22 cellular contexts compared by ENCODE assay signal in the genomic region with DNA sequence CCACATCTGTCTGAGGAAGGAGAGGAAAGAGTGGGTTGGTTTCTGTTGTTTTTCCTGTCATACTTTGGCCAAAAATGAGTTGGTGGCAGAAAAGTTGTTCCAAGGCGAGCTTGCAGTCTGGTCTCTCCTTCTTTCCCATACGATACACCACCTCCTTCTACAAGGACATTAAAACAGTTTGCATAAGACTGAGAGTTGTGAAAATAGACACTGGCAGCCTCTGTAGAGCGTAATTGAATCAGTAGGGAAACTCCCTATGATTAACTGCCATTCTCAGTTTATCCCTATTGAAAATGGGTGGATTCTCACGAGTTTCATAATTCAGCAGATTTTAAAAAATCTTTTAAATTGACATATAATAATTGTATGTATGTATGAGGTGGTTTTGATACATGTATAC. TPM values are rescaled to one million over a fixed set of nuclear protein-coding genes. Genes with fewer than 3 reads are reported as not detected.
DNase-seq lines count a peak whose midpoint lies in the region; ATAC-seq and TF ChIP-seq lines count a peak whose summit lies in the region.
"Had no signal": no experiment of that assay in that cellular context is flagged by ENCODE, and none has a peak within 500 bp of the region (broad histone marks: within the 10 kb centered on the region; RNA-seq: fewer than 3 reads in every experiment).

No MANE protein-coding gene starts in this region.

- no peak overlapping the region for H3K4me3 ChIP-seq in GM23338
- H3K4me3 ChIP-seq in neuronal stem cell (ENCODE audit: low read length in 2 of 2), result no peak overlapping the region
- H3K4me3 ChIP-seq in ascending aorta, result no peak overlapping the region
- H3K4me3 ChIP-seq: esophagus muscularis mucosa, stomach had no signal

- no peak overlapping the region for H4K91ac ChIP-seq in neuronal stem cell (ENCODE audit: low read depth, low read length, poor library complexity)

- H2BK120ac ChIP-seq in neuronal stem cell (ENCODE audit: low read depth, low read length), result no peak overlapping the region

- H3K36me3 ChIP-seq in GM23338 (ENCODE audit: insufficient read depth) (no peaks in the 10 kb centered on the region), neuronal stem cell (replicated peaks in 1 of 2; ENCODE audit: control insufficient read depth in 2 of 2, insufficient read depth in 2 of 2, low read length in 2 of 2) (no peaks in the 10 kb centered on the region), ascending aorta (no peaks in the 10 kb centered on the region)
- H3K36me3 ChIP-seq: esophagus muscularis mucosa, stomach had no signal

- no peak overlapping the region for H3K4ac ChIP-seq in neuronal stem cell (ENCODE audit: low read length)

- H3K79me2 ChIP-seq in GM23338 (replicated peaks; ENCODE audit: insufficient read depth), result peaks cover 12% of the 10 kb centered on the region

- H3K4me2 ChIP-seq in GM23338 (no peak overlapping the region), neuronal stem cell (ENCODE audit: insufficient read depth, low read length, poor library complexity, severe bottlenecking) (no peak overlapping the region)

- no peaks in the 10 kb centered on the region for H3K9me2 ChIP-seq in GM23338 (ENCODE audit: insufficient read depth)

- H3K36me3 Mint-ChIP-seq in activated T-cell treated with anti-CD3 and anti-CD28 coated beads, Interleukin-2, amount 50 U/mL, for 72 hours (ENCODE audit: insufficient read depth in 2 of 2), result no peaks in the 10 kb centered on the region
- H3K36me3 Mint-ChIP-seq in GM23338 (ENCODE audit: low read depth), result no peaks in the 10 kb centered on the region
- no peaks in the 10 kb centered on the region for H3K36me3 Mint-ChIP-seq in T-cell
- H3K36me3 Mint-ChIP-seq: IgD-negative memory B cell had no signal

- H3K9ac ChIP-seq in neuronal stem cell (ENCODE audit: low read depth, low read length, poor library complexity), result no peak overlapping the region

- no peak overlapping the region for H3K14ac ChIP-seq in neuronal stem cell (ENCODE audit: low read length)

- H3K9me3 ChIP-seq in neuronal stem cell (replicated peaks in 1 of 2; ENCODE audit: control insufficient read depth in 2 of 2, insufficient read depth in 1 of 2, low read depth in 1 of 2, low read length in 2 of 2), result no peaks in the 10 kb centered on the region
- no peaks in the 10 kb centered on the region for H3K9me3 ChIP-seq in ascending aorta
- H3K9me3 ChIP-seq: esophagus muscularis mucosa, stomach had no signal

- H2AK5ac ChIP-seq in neuronal stem cell (ENCODE audit: low read depth, low read length), result no peak overlapping the region

- no peaks in the 10 kb centered on the region for H3F3A ChIP-seq in GM23338 (replicated peaks; ENCODE audit: low read depth)

- H3K4me1 ChIP-seq in GM23338 (ENCODE audit: insufficient read depth), result peaks cover 3% of the 10 kb centered on the region
- peaks cover 3 to 6% of the 10 kb centered on the region in 2 donors for H3K4me1 ChIP-seq in neuronal stem cell (ENCODE audit: control insufficient read depth in 2 of 2, insufficient read depth in 1 of 2, low read depth in 1 of 2, low read length in 2 of 2)
- peaks cover 0 to 7% of the 10 kb centered on the region in 2 donors for H3K4me1 ChIP-seq in ascending aorta

- peaks cover 52% of the 10 kb centered on the region for H3K4me1 Mint-ChIP-seq in activated T-cell treated with anti-CD3 and anti-CD28 coated beads, Interleukin-2, amount 50 U/mL, for 72 hours (ENCODE audit: low read depth)
- H3K4me1 Mint-ChIP-seq in GM23338 (peaks cover 6% of the 10 kb centered on the region), T-cell (peaks cover 15 to 24% (median 18%) of the 10 kb centered on the region in 3 donors)

- no peak for TF ChIP-seq CTCF in GM23338 (conservative IDR thresholded peaks at IDR 0.05; ENCODE audit: low read depth in 2 of 2)
- TF ChIP-seq CTCF in ascending aorta (IDR thresholded peaks at IDR 0.05), result no peak

- POLR2A ChIA-PET in T-cell (lab: Charles Lee), result no interaction called here

- H2AFZ ChIP-seq in GM23338, result peak overlapping the region; percentile 23; the same call in 1 of the 2 replicates
- peak overlapping the region; percentile 54 for H2AFZ ChIP-seq in neuronal stem cell (ENCODE audit: low read length)

- peaks cover 18% of the 10 kb centered on the region for H3K27me3 Mint-ChIP-seq in activated T-cell treated with anti-CD3 and anti-CD28 coated beads, Interleukin-2, amount 50 U/mL, for 72 hours (ENCODE audit: low read depth)
- peaks cover 4% of the 10 kb centered on the region for H3K27me3 Mint-ChIP-seq in GM23338 (ENCODE audit: insufficient read depth, low read depth, poor library complexity)
- H3K27me3 Mint-ChIP-seq in T-cell, result peaks cover 0 to 5% of the 10 kb centered on the region in 2 donors

- H3K4me3 Mint-ChIP-seq in activated T-cell treated with anti-CD3 and anti-CD28 coated beads, Interleukin-2, amount 50 U/mL, for 72 hours, result peak overlapping the region; percentile 65 to 72
- no peak overlapping the region for H3K4me3 Mint-ChIP-seq in GM23338
- H3K4me3 Mint-ChIP-seq in T-cell, result no peak overlapping the region
- H3K4me3 Mint-ChIP-seq: naive thymus-derived CD8-positive, alpha-beta T cell had no signal

- no peak overlapping the region for H3K18ac ChIP-seq in neuronal stem cell (ENCODE audit: low read length)

- DNase-seq in activated T-cell treated with anti-CD3 and anti-CD28 coated beads, Interleukin-2, amount 50 U/mL, for 72 hours, result peak in 1 of 2 donors; percentile 28
- DNase-seq in activated T-cell treated with anti-CD3 and anti-CD28 coated beads for 4 hours (no peak), GM23338 (ENCODE audit: low spot score) (no peak), neuronal stem cell (ENCODE audit: low spot score) (no peak), T-cell (no peak), ascending aorta (ENCODE audit: low spot score in 2 of 2) (no peak)
- DNase-seq: CD4-positive, alpha-beta memory T cell; DMS153; effector memory CD4-positive, alpha-beta T cell; GOT3; left cardiac atrium; naive thymus-derived CD8-positive, alpha-beta T cell; NCI-H226; PC-3; SHP77 treated with DMSO at 0.1 percent for 48 hours; stomach; trophoblast cell had no signal

- intact Hi-C loops in ascending aorta (cut with DNase I), result no loop called here

- CTCF ChIA-PET in T-cell (lab: Charles Lee), result interaction anchor here in 1 of 2 donors (1.1 kb wide), 1 partner anchor 9 kb away, joined by 3 read pairs; no protein-coding TSS in a partner anchor

- peaks cover 5% of the 10 kb centered on the region for H4K20me1 ChIP-seq in GM23338 (replicated peaks; ENCODE audit: insufficient read depth)

- no CpG with 5 or more reads among the region's 4 CpGs for WGBS in neuronal stem cell (ENCODE audit: extremely low coverage in 2 of 2, insufficient read length in 2 of 2, insufficient replicate concordance in 1 of 2), 2 donors

- H3K27ac ChIP-seq in GM23338 (ENCODE audit: low read depth) (no peak overlapping the region), angular gyrus (ENCODE audit: low read depth, low read length) (peak overlapping the region; percentile 63), neuronal stem cell (replicated peaks; ENCODE audit: low read length) (no peak overlapping the region), ascending aorta (no peak overlapping the region)
- H3K27ac ChIP-seq: esophagus muscularis mucosa, stomach had no signal

- no peak overlapping the region for H2BK5ac ChIP-seq in neuronal stem cell (ENCODE audit: low read length)

- peaks cover 4% of the 10 kb centered on the region for H3K79me1 ChIP-seq in neuronal stem cell (ENCODE audit: low read depth, low read length)

- no peak overlapping the region for H2BK15ac ChIP-seq in neuronal stem cell (ENCODE audit: low read length)

- H3K23ac ChIP-seq in neuronal stem cell (ENCODE audit: low read depth, low read length, poor library complexity), result no peak overlapping the region

- ATAC-seq in activated T-cell treated with anti-CD3 and anti-CD28 coated beads, Interleukin-2, amount 50 U/mL, for 72 hours (replicated peaks in 1 of 2), result peak; percentile 30 to 49
- no peak for ATAC-seq in GM23338
- ATAC-seq in GM21737 (IDR thresholded peaks at IDR 0.05; ENCODE audit: unreplicated experiment), result no peak
- ATAC-seq in T-cell (replicated peaks in 1 of 4), result no peak
- ATAC-seq: left cardiac atrium; naive thymus-derived CD8-positive, alpha-beta T cell; PC-3 had no signal

- H2BK12ac ChIP-seq in neuronal stem cell (ENCODE audit: low read length), result no peak overlapping the region

- no peaks in the 10 kb centered on the region for H3K9me3 Mint-ChIP-seq in activated T-cell treated with anti-CD3 and anti-CD28 coated beads, Interleukin-2, amount 50 U/mL, for 72 hours
- H3K9me3 Mint-ChIP-seq in GM23338 (no peaks in the 10 kb centered on the region), T-cell (no peaks in the 10 kb centered on the region)
- H3K9me3 Mint-ChIP-seq: CD4-positive, alpha-beta memory T cell; IgD-negative memory B cell; naive thymus-derived CD8-positive, alpha-beta T cell had no signal

- peak overlapping the region; percentile 82 for H3K27ac Mint-ChIP-seq in activated T-cell treated with anti-CD3 and anti-CD28 coated beads, Interleukin-2, amount 50 U/mL, for 72 hours
- no peak overlapping the region for H3K27ac Mint-ChIP-seq in GM23338
- no peak overlapping the region for H3K27ac Mint-ChIP-seq in T-cell
- H3K27ac Mint-ChIP-seq: IgD-negative memory B cell, progenitor cell of endocrine pancreas had no signal

- H3K27me3 ChIP-seq in GM23338 (ENCODE audit: insufficient read depth) (no peaks in the 10 kb centered on the region), neuronal stem cell (ENCODE audit: control insufficient read depth in 3 of 3, insufficient read depth in 3 of 3, low read depth in 1 of 3, low read length in 3 of 3) (peaks cover 0 to 10% (median 0%) of the 10 kb centered on the region in 3 experiments), ascending aorta (no peaks in the 10 kb centered on the region)

- no peak overlapping the region for H4K8ac ChIP-seq in neuronal stem cell (ENCODE audit: low read depth, low read length)

RNA-seq across cellular contexts. Expression of gene LSG1, which starts 3.7 kb away (rescaled TPM):
- total RNA-seq in activated T-cell treated with anti-CD3 and anti-CD28 coated beads, Interleukin-2, amount 50 U/mL, for 72 hours, result 10 to 100 TPM; 38.3 to 43.4 TPM
- total RNA-seq in GM23338 (2014; rRNA removed; shearing (Covaris generic)), result 44.5 and 57.1 TPM in 2 replicates
- polyA plus RNA-seq in GM23338 (2016; fragmentation: Nextera tagmentation; extraction: Ambion mirVana), result 43.0 and 49.2 TPM in 2 replicates
- 17.3 TPM for polyA plus RNA-seq in neuronal stem cell (2013, experiment 1 of 2)
- polyA plus RNA-seq in neuronal stem cell (2013, experiment 2 of 2), result 18.9 TPM
- total RNA-seq in T-cell, result 10 to 100 TPM; 40.0 to 83.5 (median 49.5) TPM
- 9.4 TPM for total RNA-seq in ascending aorta

RNA-seq across cellular contexts. Expression of gene FAM43A, which starts 10.0 kb away (rescaled TPM):
- total RNA-seq in activated T-cell treated with anti-CD3 and anti-CD28 coated beads, Interleukin-2, amount 50 U/mL, for 72 hours, result 10 to 100 TPM in 1 of 2 donors, 1 to 10 TPM in 1; 5.4 to 13.4 TPM
- 3.3 and 6.4 TPM in 2 replicates for total RNA-seq in GM23338 (2014; rRNA removed; shearing (Covaris generic))
- 2.4 and 2.5 TPM in 2 replicates for polyA plus RNA-seq in GM23338 (2016; fragmentation: Nextera tagmentation; extraction: Ambion mirVana)
- 0.52 TPM for polyA plus RNA-seq in neuronal stem cell (2013, experiment 1 of 2)
- 0.47 TPM for polyA plus RNA-seq in neuronal stem cell (2013, experiment 2 of 2)
- 10 to 100 TPM in 2 of 5 donors, 1 to 10 TPM in 3; 2.2 to 14.2 (median 8.1) TPM for total RNA-seq in T-cell
- total RNA-seq in ascending aorta, result 53.9 TPM

RNA-seq across cellular contexts. Expression of gene TMEM44, which starts 42.5 kb away (rescaled TPM):
- total RNA-seq in activated T-cell treated with anti-CD3 and anti-CD28 coated beads, Interleukin-2, amount 50 U/mL, for 72 hours, result 10 to 100 TPM; 11.9 to 19.6 TPM
- total RNA-seq in GM23338 (2014; rRNA removed; shearing (Covaris generic)), result 10.5 and 11.3 TPM in 2 replicates
- polyA plus RNA-seq in GM23338 (2016; fragmentation: Nextera tagmentation; extraction: Ambion mirVana), result 9.4 and 10.0 TPM in 2 replicates
- 13.7 TPM for polyA plus RNA-seq in neuronal stem cell (2013, experiment 1 of 2)
- polyA plus RNA-seq in neuronal stem cell (2013, experiment 2 of 2), result 13.8 TPM
- total RNA-seq in T-cell (1 to 10 TPM; 1.6 to 3.3 (median 2.3) TPM), ascending aorta (2.6 TPM)

Comparison
In these comparisons a context has a peak if more than half of its experiments do, and no peak if none do; other contexts are left out.
1. ATAC-seq: peak in activated T-cell treated with anti-CD3 and anti-CD28 coated beads, Interleukin-2, amount 50 U/mL, for 72 hours (2 of 2); none in GM23338 (single experiment), GM21737 (single experiment) and T-cell (0 of 4).
2. H3K4me3 Mint-ChIP-seq: peak in activated T-cell treated with anti-CD3 and anti-CD28 coated beads, Interleukin-2, amount 50 U/mL, for 72 hours (2 of 2); none in GM23338 (single experiment) and T-cell (0 of 3).